In genomic region chr3:63968612-63969350, GRCh38 we compare ENCODE assay signal across 8 cellular contexts. TPM values are rescaled to one million over a fixed set of nuclear protein-coding genes. Genes with fewer than 3 reads are reported as not detected.
DNase-seq lines count a peak whose midpoint lies in the region; ATAC-seq and TF ChIP-seq lines count a peak whose summit lies in the region.

No MANE protein-coding gene starts in this region.

- H3K36me3 ChIP-seq in BE2C (no peaks in the 10 kb centered on the region), endocrine pancreas (ENCODE audit: control insufficient read depth, insufficient read depth, low read length) (no peaks in the 10 kb centered on the region), skeletal muscle tissue (ENCODE audit: control insufficient read depth in 3 of 3, insufficient read depth in 3 of 3, low read length in 3 of 3) (no peaks in the 10 kb centered on the region)

- no peaks in the 10 kb centered on the region for H3K9me3 ChIP-seq in BE2C
- H3K9me3 ChIP-seq in endocrine pancreas (ENCODE audit: control insufficient read depth, low read length), result no peaks in the 10 kb centered on the region
- no peaks in the 10 kb centered on the region for H3K9me3 ChIP-seq in skeletal muscle tissue (ENCODE audit: control insufficient read depth in 3 of 3, low read length in 3 of 3)

- DNase-seq in BE2C, result no peak
- peak; percentile 23 for DNase-seq in HS-5 (ENCODE audit: low read depth)
- no peak for DNase-seq in NCI-H510A treated with DMSO at 0.1 percent for 48 hours (lab: John Stamatoyannopoulos, UW)
- DNase-seq in stimulated activated CD4-positive, alpha-beta T cell treated with anti-CD3 and anti-CD28 coated beads, Interleukin-1b, Interleukin-23, amount 100 ng/mL, for 48 hours, result no peak
- DNase-seq in stimulated activated naive CD4-positive, alpha-beta T cell treated with Interleukin-2 at 50 U/mL for 16 hours (lab: John Stamatoyannopoulos, UW), result no peak

- H3K27me3 ChIP-seq in BE2C (no peaks in the 10 kb centered on the region), endocrine pancreas (ENCODE audit: control insufficient read depth, insufficient read depth, low read length) (no peaks in the 10 kb centered on the region), skeletal muscle tissue (ENCODE audit: control insufficient read depth in 3 of 3, insufficient read depth in 3 of 3, low read length in 3 of 3) (no peaks in the 10 kb centered on the region)

- no peak for TF ChIP-seq CTCF in BE2C (IDR thresholded peaks at IDR 0.05; ENCODE audit: low read depth, low read length)

- H3K4me3 ChIP-seq in BE2C (ENCODE audit: low read depth, low read length) (peak overlapping the region; percentile 40), endocrine pancreas (ENCODE audit: control insufficient read depth, insufficient read depth, low read length) (peak overlapping the region; percentile 83), skeletal muscle tissue (ENCODE audit: low read length in 3 of 3) (peak overlapping the region; percentile 55 to 75 (median 57))

- H3K4me1 ChIP-seq in BE2C, result peaks cover 26% of the 10 kb centered on the region
- peaks cover 55% of the 10 kb centered on the region for H3K4me1 ChIP-seq in endocrine pancreas (ENCODE audit: control insufficient read depth, insufficient read depth, low read length)
- H3K4me1 ChIP-seq in skeletal muscle tissue (ENCODE audit: control insufficient read depth in 3 of 3, insufficient read depth in 3 of 3, low read length in 3 of 3), result peaks cover 27 to 53% (median 52%) of the 10 kb centered on the region in 3 donors

- peak overlapping the region; percentile 61 for H3K27ac ChIP-seq in skeletal muscle tissue (ENCODE audit: low read depth, low read length)

- no peak overlapping the region for H3K9ac ChIP-seq in endocrine pancreas (ENCODE audit: control insufficient read depth, insufficient read depth, low read length)
- H3K9ac ChIP-seq in skeletal muscle tissue (ENCODE audit: low read depth in 1 of 3, low read length in 3 of 3), result peak overlapping the region in 2 of 3 donors; percentile 58 to 68

- ATAC-seq in GM19397 (IDR thresholded peaks at IDR 0.05; ENCODE audit: unreplicated experiment), result peak; percentile 22

RNA-seq across cellular contexts. Expression of gene PSMD6, which starts 54.5 kb away (rescaled TPM):
- polyA plus RNA-seq in BE2C (2012; ENCODE audit: insufficient read depth, insufficient read length, low read depth), result 185 TPM
- total RNA-seq in skeletal muscle tissue, result 70.5 TPM

RNA-seq across cellular contexts. Expression of gene SCAANT1, which starts 56.6 kb away (rescaled TPM):
- polyA plus RNA-seq in BE2C (2012; ENCODE audit: insufficient read depth, insufficient read length, low read depth), result not detected
- not detected for total RNA-seq in skeletal muscle tissue
